Comparison of ENCODE assay signal across 1 cellular context in the genomic region with DNA sequence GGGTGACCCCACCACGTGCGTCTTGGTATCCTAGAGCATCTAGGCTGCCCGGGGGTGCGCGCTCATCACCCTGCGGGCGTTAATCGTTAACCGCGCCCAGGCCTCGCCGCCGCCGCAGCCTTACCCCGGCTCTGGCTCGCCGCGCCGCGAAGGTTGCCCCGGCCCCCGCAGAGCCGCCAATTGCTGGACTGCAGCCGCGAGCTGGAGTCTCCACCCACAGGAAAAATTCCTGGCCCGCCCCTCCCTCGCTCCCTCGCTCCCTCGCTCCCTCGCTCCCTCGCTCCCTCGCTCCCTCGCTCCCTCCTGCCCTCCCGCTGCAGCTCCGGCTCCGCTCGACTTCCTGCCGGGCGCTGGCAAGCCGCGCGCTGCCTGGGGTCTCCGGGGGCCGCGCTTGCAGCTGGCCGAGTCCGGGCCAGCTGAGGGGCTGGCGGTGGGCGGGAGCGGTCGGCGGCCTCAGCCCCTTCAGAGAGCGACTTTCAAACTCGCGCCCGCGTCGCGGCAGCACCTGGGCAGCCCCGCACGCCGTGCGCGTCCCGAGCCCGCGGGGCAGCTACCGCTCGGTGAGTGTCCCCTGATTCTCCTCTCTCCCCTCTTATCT.
TF ChIP-seq lines count a peak whose summit lies in the region.

A gene (plus strand): TSS at position 280 of the 598 bp plus-strand sequence. CDS start 23,208 bp downstream, outside the sequence.

TF ChIP-seq in WTC11, 78 proteins besides CTCF, POLR2A, EP300 and RAD21 (continued from another document):
- TF ChIP-seq, protein P1, sequence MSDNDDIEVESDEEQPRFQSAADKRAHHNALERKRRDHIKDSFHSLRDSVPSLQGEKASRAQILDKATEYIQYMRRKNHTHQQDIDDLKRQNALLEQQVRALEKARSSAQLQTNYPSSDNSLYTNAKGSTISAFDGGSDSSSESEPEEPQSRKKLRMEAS (CRISPR knock-in tag; IDR thresholded peaks at IDR 0.05) = peak; percentile 73; the same call in 1 of the 2 replicates
- TF ChIP-seq, protein P2, sequence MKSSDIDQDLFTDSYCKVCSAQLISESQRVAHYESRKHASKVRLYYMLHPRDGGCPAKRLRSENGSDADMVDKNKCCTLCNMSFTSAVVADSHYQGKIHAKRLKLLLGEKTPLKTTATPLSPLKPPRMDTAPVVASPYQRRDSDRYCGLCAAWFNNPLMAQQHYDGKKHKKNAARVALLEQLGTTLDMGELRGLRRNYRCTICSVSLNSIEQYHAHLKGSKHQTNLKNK (CRISPR knock-in tag; IDR thresholded peaks at IDR 0.05) = no peak
- TF ChIP-seq ESRRA (CRISPR knock-in tag; IDR thresholded peaks at IDR 0.05; ENCODE audit: borderline replicate concordance) = no peak
- TF ChIP-seq KAT7 (CRISPR knock-in tag; IDR thresholded peaks at IDR 0.05; ENCODE audit: borderline replicate concordance) = 0 out of 2 replicates have a peak, but pooled peaks have one; percentile 83
- TF ChIP-seq, protein P3, sequence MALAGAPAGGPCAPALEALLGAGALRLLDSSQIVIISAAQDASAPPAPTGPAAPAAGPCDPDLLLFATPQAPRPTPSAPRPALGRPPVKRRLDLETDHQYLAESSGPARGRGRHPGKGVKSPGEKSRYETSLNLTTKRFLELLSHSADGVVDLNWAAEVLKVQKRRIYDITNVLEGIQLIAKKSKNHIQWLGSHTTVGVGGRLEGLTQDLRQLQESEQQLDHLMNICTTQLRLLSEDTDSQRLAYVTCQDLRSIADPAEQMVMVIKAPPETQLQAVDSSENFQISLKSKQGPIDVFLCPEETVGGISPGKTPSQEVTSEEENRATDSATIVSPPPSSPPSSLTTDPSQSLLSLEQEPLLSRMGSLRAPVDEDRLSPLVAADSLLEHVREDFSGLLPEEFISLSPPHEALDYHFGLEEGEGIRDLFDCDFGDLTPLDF (CRISPR knock-in tag; IDR thresholded peaks at IDR 0.05) = 0 out of 2 replicates have a peak, but pooled peaks have one; percentile 27
- TF ChIP-seq, protein P4, sequence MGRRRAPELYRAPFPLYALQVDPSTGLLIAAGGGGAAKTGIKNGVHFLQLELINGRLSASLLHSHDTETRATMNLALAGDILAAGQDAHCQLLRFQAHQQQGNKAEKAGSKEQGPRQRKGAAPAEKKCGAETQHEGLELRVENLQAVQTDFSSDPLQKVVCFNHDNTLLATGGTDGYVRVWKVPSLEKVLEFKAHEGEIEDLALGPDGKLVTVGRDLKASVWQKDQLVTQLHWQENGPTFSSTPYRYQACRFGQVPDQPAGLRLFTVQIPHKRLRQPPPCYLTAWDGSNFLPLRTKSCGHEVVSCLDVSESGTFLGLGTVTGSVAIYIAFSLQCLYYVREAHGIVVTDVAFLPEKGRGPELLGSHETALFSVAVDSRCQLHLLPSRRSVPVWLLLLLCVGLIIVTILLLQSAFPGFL (CRISPR knock-in tag; IDR thresholded peaks at IDR 0.05; ENCODE audit: borderline replicate concordance) = no peak
- TF ChIP-seq, protein P5, sequence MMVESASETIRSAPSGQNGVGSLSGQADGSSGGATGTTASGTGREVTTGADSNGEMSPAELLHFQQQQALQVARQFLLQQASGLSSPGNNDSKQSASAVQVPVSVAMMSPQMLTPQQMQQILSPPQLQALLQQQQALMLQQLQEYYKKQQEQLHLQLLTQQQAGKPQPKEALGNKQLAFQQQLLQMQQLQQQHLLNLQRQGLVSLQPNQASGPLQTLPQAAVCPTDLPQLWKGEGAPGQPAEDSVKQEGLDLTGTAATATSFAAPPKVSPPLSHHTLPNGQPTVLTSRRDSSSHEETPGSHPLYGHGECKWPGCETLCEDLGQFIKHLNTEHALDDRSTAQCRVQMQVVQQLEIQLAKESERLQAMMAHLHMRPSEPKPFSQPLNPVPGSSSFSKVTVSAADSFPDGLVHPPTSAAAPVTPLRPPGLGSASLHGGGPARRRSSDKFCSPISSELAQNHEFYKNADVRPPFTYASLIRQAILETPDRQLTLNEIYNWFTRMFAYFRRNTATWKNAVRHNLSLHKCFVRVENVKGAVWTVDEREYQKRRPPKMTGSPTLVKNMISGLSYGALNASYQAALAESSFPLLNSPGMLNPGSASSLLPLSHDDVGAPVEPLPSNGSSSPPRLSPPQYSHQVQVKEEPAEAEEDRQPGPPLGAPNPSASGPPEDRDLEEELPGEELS (CRISPR knock-in tag; IDR thresholded peaks at IDR 0.05) = peak; percentile 92; the same call in 1 of the 2 replicates
- peak; percentile 65; the same call in 1 of the 2 replicates for TF ChIP-seq NFE2L1 (CRISPR knock-in tag; IDR thresholded peaks at IDR 0.05)
- TF ChIP-seq, protein P6, sequence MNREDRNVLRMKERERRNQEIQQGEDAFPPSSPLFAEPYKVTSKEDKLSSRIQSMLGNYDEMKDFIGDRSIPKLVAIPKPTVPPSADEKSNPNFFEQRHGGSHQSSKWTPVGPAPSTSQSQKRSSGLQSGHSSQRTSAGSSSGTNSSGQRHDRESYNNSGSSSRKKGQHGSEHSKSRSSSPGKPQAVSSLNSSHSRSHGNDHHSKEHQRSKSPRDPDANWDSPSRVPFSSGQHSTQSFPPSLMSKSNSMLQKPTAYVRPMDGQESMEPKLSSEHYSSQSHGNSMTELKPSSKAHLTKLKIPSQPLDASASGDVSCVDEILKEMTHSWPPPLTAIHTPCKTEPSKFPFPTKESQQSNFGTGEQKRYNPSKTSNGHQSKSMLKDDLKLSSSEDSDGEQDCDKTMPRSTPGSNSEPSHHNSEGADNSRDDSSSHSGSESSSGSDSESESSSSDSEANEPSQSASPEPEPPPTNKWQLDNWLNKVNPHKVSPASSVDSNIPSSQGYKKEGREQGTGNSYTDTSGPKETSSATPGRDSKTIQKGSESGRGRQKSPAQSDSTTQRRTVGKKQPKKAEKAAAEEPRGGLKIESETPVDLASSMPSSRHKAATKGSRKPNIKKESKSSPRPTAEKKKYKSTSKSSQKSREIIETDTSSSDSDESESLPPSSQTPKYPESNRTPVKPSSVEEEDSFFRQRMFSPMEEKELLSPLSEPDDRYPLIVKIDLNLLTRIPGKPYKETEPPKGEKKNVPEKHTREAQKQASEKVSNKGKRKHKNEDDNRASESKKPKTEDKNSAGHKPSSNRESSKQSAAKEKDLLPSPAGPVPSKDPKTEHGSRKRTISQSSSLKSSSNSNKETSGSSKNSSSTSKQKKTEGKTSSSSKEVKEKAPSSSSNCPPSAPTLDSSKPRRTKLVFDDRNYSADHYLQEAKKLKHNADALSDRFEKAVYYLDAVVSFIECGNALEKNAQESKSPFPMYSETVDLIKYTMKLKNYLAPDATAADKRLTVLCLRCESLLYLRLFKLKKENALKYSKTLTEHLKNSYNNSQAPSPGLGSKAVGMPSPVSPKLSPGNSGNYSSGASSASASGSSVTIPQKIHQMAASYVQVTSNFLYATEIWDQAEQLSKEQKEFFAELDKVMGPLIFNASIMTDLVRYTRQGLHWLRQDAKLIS (CRISPR knock-in tag; IDR thresholded peaks at IDR 0.05; ENCODE audit: borderline replicate concordance) = peak; percentile 86; the same call in 1 of the 2 replicates
- TF ChIP-seq SP1 (CRISPR knock-in tag; conservative IDR thresholded peaks at IDR 0.05) = peak; percentile 77
- peak; percentile 72 for TF ChIP-seq ETV6 (CRISPR knock-in tag; IDR thresholded peaks at IDR 0.05)
- no peak for TF ChIP-seq ELF4 (CRISPR knock-in tag; IDR thresholded peaks at IDR 0.05; ENCODE audit: low read depth)
- TF ChIP-seq FOXP1 (CRISPR knock-in tag; IDR thresholded peaks at IDR 0.05; ENCODE audit: borderline replicate concordance) = peak; percentile 82
- TF ChIP-seq, protein P7, sequence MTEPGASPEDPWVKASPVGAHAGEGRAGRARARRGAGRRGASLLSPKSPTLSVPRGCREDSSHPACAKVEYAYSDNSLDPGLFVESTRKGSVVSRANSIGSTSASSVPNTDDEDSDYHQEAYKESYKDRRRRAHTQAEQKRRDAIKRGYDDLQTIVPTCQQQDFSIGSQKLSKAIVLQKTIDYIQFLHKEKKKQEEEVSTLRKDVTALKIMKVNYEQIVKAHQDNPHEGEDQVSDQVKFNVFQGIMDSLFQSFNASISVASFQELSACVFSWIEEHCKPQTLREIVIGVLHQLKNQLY (CRISPR knock-in tag; IDR thresholded peaks at IDR 0.05) = no peak
- TF ChIP-seq MYBL2 (CRISPR knock-in tag; IDR thresholded peaks at IDR 0.05) = 0 out of 2 replicates have a peak, but pooled peaks have one; percentile 22
- TF ChIP-seq, protein P8, sequence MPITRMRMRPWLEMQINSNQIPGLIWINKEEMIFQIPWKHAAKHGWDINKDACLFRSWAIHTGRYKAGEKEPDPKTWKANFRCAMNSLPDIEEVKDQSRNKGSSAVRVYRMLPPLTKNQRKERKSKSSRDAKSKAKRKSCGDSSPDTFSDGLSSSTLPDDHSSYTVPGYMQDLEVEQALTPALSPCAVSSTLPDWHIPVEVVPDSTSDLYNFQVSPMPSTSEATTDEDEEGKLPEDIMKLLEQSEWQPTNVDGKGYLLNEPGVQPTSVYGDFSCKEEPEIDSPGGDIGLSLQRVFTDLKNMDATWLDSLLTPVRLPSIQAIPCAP (CRISPR knock-in tag; IDR thresholded peaks at IDR 0.05) = no peak
- TF ChIP-seq, protein P9, sequence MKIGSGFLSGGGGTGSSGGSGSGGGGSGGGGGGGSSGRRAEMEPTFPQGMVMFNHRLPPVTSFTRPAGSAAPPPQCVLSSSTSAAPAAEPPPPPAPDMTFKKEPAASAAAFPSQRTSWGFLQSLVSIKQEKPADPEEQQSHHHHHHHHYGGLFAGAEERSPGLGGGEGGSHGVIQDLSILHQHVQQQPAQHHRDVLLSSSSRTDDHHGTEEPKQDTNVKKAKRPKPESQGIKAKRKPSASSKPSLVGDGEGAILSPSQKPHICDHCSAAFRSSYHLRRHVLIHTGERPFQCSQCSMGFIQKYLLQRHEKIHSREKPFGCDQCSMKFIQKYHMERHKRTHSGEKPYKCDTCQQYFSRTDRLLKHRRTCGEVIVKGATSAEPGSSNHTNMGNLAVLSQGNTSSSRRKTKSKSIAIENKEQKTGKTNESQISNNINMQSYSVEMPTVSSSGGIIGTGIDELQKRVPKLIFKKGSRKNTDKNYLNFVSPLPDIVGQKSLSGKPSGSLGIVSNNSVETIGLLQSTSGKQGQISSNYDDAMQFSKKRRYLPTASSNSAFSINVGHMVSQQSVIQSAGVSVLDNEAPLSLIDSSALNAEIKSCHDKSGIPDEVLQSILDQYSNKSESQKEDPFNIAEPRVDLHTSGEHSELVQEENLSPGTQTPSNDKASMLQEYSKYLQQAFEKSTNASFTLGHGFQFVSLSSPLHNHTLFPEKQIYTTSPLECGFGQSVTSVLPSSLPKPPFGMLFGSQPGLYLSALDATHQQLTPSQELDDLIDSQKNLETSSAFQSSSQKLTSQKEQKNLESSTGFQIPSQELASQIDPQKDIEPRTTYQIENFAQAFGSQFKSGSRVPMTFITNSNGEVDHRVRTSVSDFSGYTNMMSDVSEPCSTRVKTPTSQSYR (CRISPR knock-in tag; IDR thresholded peaks at IDR 0.05) = peak; percentile 78
- 0 out of 2 replicates have a peak, but pooled peaks have one; percentile 20 for TF ChIP-seq GABPB1 (CRISPR knock-in tag; IDR thresholded peaks at IDR 0.05)
- peak; percentile 67; the same call in 1 of the 2 replicates for TF ChIP-seq TEAD1 (CRISPR knock-in tag; IDR thresholded peaks at IDR 0.05)
- TF ChIP-seq, protein P10, sequence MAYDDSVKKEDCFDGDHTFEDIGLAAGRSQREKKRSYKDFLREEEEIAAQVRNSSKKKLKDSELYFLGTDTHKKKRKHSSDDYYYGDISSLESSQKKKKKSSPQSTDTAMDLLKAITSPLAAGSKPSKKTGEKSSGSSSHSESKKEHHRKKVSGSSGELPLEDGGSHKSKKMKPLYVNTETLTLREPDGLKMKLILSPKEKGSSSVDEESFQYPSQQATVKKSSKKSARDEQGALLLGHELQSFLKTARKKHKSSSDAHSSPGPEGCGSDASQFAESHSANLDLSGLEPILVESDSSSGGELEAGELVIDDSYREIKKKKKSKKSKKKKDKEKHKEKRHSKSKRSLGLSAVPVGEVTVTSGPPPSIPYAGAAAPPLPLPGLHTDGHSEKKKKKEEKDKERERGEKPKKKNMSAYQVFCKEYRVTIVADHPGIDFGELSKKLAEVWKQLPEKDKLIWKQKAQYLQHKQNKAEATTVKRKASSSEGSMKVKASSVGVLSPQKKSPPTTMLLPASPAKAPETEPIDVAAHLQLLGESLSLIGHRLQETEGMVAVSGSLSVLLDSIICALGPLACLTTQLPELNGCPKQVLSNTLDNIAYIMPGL (CRISPR knock-in tag; IDR thresholded peaks at IDR 0.05) = peak; percentile 55; the same call in 1 of the 2 replicates
- TF ChIP-seq, protein P11, sequence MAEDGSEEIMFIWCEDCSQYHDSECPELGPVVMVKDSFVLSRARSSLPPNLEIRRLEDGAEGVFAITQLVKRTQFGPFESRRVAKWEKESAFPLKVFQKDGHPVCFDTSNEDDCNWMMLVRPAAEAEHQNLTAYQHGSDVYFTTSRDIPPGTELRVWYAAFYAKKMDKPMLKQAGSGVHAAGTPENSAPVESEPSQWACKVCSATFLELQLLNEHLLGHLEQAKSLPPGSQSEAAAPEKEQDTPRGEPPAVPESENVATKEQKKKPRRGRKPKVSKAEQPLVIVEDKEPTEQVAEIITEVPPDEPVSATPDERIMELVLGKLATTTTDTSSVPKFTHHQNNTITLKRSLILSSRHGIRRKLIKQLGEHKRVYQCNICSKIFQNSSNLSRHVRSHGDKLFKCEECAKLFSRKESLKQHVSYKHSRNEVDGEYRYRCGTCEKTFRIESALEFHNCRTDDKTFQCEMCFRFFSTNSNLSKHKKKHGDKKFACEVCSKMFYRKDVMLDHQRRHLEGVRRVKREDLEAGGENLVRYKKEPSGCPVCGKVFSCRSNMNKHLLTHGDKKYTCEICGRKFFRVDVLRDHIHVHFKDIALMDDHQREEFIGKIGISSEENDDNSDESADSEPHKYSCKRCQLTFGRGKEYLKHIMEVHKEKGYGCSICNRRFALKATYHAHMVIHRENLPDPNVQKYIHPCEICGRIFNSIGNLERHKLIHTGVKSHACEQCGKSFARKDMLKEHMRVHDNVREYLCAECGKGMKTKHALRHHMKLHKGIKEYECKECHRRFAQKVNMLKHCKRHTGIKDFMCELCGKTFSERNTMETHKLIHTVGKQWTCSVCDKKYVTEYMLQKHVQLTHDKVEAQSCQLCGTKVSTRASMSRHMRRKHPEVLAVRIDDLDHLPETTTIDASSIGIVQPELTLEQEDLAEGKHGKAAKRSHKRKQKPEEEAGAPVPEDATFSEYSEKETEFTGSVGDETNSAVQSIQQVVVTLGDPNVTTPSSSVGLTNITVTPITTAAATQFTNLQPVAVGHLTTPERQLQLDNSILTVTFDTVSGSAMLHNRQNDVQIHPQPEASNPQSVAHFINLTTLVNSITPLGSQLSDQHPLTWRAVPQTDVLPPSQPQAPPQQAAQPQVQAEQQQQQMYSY (CRISPR knock-in tag; IDR thresholded peaks at IDR 0.05) = no peak
- TF ChIP-seq, protein P12, sequence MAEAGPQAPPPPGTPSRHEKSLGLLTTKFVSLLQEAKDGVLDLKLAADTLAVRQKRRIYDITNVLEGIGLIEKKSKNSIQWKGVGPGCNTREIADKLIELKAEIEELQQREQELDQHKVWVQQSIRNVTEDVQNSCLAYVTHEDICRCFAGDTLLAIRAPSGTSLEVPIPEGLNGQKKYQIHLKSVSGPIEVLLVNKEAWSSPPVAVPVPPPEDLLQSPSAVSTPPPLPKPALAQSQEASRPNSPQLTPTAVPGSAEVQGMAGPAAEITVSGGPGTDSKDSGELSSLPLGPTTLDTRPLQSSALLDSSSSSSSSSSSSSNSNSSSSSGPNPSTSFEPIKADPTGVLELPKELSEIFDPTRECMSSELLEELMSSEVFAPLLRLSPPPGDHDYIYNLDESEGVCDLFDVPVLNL (CRISPR knock-in tag; IDR thresholded peaks at IDR 0.05; ENCODE audit: borderline replicate concordance, low read depth) = no peak; the same call in 1 of the 2 replicates
- no peak for TF ChIP-seq NR3C1 (CRISPR knock-in tag; conservative IDR thresholded peaks at IDR 0.05; ENCODE audit: low read depth)
- TF ChIP-seq, protein P13, sequence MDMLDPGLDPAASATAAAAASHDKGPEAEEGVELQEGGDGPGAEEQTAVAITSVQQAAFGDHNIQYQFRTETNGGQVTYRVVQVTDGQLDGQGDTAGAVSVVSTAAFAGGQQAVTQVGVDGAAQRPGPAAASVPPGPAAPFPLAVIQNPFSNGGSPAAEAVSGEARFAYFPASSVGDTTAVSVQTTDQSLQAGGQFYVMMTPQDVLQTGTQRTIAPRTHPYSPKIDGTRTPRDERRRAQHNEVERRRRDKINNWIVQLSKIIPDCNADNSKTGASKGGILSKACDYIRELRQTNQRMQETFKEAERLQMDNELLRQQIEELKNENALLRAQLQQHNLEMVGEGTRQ (CRISPR knock-in tag; IDR thresholded peaks at IDR 0.05) = 0 out of 2 replicates have a peak, but pooled peaks have one; percentile 7
- TF ChIP-seq ZNF121 (CRISPR knock-in tag; IDR thresholded peaks at IDR 0.05) = no peak
